ENCODE assay signal across 1 cellular context in the genomic region with DNA sequence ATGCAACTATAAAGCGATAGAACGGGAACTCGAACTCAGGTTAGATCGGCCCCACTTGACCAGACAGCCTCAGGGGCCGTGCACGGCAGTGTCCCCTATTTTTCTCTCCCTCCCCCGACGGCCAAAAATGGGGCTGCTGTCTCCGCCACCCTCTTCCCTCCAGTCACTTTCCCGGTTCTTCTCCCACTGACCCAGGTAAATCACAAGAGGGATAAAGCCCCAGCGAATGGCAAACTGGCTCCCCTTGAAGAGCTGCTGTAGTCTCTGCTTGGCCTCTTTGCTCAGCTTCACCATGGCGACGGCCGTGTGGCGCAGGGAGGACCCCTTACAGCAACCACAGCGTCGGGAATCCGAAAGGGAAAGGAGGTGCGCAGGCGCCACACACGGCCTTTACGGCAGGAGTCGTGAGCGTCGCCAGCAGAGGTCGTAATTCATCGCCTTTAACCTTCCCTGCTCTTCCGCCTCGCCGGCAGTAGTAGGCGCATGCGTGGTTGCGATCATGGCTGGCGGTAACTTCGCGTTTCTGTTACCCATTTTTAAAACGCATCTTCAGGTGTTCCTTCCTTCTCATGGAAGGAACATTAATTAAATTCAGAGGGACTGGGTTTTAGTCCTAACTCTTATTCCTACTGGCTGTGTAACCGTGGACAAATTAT.
TF ChIP-seq lines count a peak whose summit lies in the region.

Gene TOMM7, minus strand, starts transcription at position 364 of the 656 bp plus-strand sequence. Its CDS starts 70 bp downstream, at position 294.

TF ChIP-seq in HepG2, 621 proteins besides CTCF, POLR2A, EP300 and RAD21 (continued from another document and continues in another):
- TF ChIP-seq NFKB2 (CRISPR knock-in tag; IDR thresholded peaks at IDR 0.05; ENCODE audit: borderline replicate concordance) (peak; percentile 87; the same call in 1 of the 2 replicates), ZNF670 (CRISPR knock-in tag; IDR thresholded peaks at IDR 0.05; ENCODE audit: borderline replicate concordance) (no peak), PBX2 (CRISPR knock-in tag; IDR thresholded peaks at IDR 0.05) (no peak), CBX2 (IDR thresholded peaks at IDR 0.05; ENCODE audit: low read depth, low read length) (no peak), CBX2 (CRISPR knock-in tag; IDR thresholded peaks at IDR 0.05; ENCODE audit: low read depth) (no peak), PCBP1 (IDR thresholded peaks at IDR 0.05; ENCODE audit: borderline replicate concordance, low read depth, low read length) (no peak), EZH2 (conservative IDR thresholded peaks at IDR 0.05; ENCODE audit: low read depth, low read length) (no peak), ZNF7 (CRISPR knock-in tag; IDR thresholded peaks at IDR 0.05) (no peak), SNRNP70 (IDR thresholded peaks at IDR 0.05; ENCODE audit: low read depth, low read length) (no peak), PRDM4 (CRISPR knock-in tag; IDR thresholded peaks at IDR 0.05; ENCODE audit: borderline replicate concordance) (no peak), ZNF776 (CRISPR knock-in tag; IDR thresholded peaks at IDR 0.05) (no peak), ZNF280B (CRISPR knock-in tag; IDR thresholded peaks at IDR 0.05; ENCODE audit: borderline replicate concordance) (peak; percentile 70; the same call in 1 of the 2 replicates), MAX (IDR thresholded peaks at IDR 0.05) (no peak; the same call in 1 of the 2 replicates), ATRX (CRISPR knock-in tag; IDR thresholded peaks at IDR 0.05; ENCODE audit: borderline replicate concordance) (no peak), KLF16 (CRISPR knock-in tag; IDR thresholded peaks at IDR 0.05) (peak in 1 of 2 experiments; percentile 60; a peak in 1 of 4 replicates), MBNL3 (CRISPR knock-in tag; conservative IDR thresholded peaks at IDR 0.05) (no peak), PAWR (CRISPR knock-in tag; IDR thresholded peaks at IDR 0.05; ENCODE audit: borderline replicate concordance) (0 out of 2 replicates have a peak, but pooled peaks have one; percentile 50), ZBTB44 (CRISPR knock-in tag; IDR thresholded peaks at IDR 0.05) (no peak), ZNF335 (CRISPR knock-in tag; IDR thresholded peaks at IDR 0.05) (peak; percentile 86), TIGD3 (CRISPR knock-in tag; IDR thresholded peaks at IDR 0.05; ENCODE audit: borderline replicate concordance) (no peak), ZNF530 (CRISPR knock-in tag; IDR thresholded peaks at IDR 0.05; ENCODE audit: low read depth) (no peak), TBL1XR1 (IDR thresholded peaks at IDR 0.05; ENCODE audit: borderline replicate concordance, low read length, partially characterized antibody) (no peak), YY1 (IDR thresholded peaks at IDR 0.05; ENCODE audit: insufficient read depth, insufficient replicate concordance, low read depth, low read length) (peak; percentile 79)
- TF ChIP-seq, protein P1, sequence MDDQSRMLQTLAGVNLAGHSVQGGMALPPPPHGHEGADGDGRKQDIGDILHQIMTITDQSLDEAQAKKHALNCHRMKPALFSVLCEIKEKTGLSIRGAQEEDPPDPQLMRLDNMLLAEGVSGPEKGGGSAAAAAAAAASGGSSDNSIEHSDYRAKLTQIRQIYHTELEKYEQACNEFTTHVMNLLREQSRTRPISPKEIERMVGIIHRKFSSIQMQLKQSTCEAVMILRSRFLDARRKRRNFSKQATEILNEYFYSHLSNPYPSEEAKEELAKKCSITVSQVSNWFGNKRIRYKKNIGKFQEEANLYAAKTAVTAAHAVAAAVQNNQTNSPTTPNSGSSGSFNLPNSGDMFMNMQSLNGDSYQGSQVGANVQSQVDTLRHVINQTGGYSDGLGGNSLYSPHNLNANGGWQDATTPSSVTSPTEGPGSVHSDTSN (CRISPR knock-in tag; IDR thresholded peaks at IDR 0.05; ENCODE audit: borderline replicate concordance) = no peak
- TF ChIP-seq, protein P2, sequence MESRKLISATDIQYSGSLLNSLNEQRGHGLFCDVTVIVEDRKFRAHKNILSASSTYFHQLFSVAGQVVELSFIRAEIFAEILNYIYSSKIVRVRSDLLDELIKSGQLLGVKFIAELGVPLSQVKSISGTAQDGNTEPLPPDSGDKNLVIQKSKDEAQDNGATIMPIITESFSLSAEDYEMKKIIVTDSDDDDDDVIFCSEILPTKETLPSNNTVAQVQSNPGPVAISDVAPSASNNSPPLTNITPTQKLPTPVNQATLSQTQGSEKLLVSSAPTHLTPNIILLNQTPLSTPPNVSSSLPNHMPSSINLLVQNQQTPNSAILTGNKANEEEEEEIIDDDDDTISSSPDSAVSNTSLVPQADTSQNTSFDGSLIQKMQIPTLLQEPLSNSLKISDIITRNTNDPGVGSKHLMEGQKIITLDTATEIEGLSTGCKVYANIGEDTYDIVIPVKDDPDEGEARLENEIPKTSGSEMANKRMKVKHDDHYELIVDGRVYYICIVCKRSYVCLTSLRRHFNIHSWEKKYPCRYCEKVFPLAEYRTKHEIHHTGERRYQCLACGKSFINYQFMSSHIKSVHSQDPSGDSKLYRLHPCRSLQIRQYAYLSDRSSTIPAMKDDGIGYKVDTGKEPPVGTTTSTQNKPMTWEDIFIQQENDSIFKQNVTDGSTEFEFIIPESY (CRISPR knock-in tag; IDR thresholded peaks at IDR 0.05) = peak; percentile 16; the same call in 1 of the 2 replicates
- TF ChIP-seq, protein P3, sequence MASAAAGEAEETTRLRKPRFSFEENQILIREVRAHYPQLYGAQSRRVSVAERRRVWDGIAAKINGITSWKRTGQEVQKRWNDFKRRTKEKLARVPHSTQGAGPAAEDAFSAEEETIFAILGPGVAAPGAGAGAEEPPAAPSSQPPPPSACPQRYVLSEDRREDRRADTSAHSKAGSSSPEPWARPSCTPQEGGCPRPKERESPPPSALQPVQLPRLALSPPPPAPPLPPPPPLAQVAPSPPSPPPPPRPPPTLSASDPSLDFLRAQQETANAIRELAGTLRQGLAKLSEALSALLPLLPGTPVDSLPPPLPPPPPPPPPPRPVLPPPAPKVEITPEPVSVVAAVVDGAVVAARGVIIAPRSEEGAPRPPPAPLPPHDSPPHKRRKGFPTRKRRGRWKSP (CRISPR knock-in tag; IDR thresholded peaks at IDR 0.05) = no peak
- TF ChIP-seq, protein P4, sequence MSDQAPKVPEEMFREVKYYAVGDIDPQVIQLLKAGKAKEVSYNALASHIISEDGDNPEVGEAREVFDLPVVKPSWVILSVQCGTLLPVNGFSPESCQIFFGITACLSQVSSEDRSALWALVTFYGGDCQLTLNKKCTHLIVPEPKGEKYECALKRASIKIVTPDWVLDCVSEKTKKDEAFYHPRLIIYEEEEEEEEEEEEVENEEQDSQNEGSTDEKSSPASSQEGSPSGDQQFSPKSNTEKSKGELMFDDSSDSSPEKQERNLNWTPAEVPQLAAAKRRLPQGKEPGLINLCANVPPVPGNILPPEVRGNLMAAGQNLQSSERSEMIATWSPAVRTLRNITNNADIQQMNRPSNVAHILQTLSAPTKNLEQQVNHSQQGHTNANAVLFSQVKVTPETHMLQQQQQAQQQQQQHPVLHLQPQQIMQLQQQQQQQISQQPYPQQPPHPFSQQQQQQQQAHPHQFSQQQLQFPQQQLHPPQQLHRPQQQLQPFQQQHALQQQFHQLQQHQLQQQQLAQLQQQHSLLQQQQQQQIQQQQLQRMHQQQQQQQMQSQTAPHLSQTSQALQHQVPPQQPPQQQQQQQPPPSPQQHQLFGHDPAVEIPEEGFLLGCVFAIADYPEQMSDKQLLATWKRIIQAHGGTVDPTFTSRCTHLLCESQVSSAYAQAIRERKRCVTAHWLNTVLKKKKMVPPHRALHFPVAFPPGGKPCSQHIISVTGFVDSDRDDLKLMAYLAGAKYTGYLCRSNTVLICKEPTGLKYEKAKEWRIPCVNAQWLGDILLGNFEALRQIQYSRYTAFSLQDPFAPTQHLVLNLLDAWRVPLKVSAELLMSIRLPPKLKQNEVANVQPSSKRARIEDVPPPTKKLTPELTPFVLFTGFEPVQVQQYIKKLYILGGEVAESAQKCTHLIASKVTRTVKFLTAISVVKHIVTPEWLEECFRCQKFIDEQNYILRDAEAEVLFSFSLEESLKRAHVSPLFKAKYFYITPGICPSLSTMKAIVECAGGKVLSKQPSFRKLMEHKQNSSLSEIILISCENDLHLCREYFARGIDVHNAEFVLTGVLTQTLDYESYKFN (CRISPR knock-in tag; conservative IDR thresholded peaks at IDR 0.05) = peak; percentile 14
